In the genomic region with DNA sequence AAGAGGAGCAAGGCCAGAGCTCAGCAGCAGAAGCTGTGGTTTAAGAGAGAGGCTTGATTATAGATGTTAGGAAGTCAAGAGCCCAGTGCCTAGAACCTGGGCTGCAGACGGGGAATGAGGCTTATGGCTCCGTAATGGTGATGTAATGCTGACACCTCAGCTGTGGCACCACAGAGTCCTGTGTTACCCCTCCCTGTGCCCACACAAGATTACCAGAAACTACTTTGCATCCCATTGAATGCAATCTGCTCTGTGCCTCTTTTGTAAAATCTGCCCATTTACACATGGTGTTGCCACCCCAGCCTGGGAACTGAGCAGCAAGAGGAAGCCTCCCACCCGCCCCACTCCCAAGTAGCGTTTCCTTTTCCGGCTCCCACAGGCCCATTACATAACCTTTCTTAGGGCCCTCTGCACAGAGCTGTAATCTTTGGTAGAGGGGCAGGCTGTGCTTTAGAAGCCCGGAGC, we compare ENCODE assay signal across 1 cellular context.
A peak's percentile ranks its signal among the peaks of the same experiment; 100 is the strongest.
TF ChIP-seq lines count a peak whose summit lies in the region.

No MANE protein-coding gene starts in this region.

TF ChIP-seq in GM12878, 131 proteins besides CTCF, POLR2A, EP300 and RAD21:
- no peak for TF ChIP-seq TAF1 (IDR thresholded peaks at IDR 0.05; ENCODE audit: borderline replicate concordance, low read depth, low read length)
- TF ChIP-seq PML (IDR thresholded peaks at IDR 0.05; ENCODE audit: low read length), result no peak
- TF ChIP-seq RUNX3 (IDR thresholded peaks at IDR 0.05; ENCODE audit: low read length), result peak; percentile 24; the same call in 1 of the 2 replicates
- TF ChIP-seq GATAD2B (conservative IDR thresholded peaks at IDR 0.05; ENCODE audit: low read depth), result 0 out of 2 replicates have a peak, but pooled peaks have one; percentile 26
- peak; percentile 59; the same call in 1 of the 2 replicates for TF ChIP-seq ATF7 (IDR thresholded peaks at IDR 0.05; ENCODE audit: low read depth)
- no peak for TF ChIP-seq DPF2 (IDR thresholded peaks at IDR 0.05)
- 0 out of 2 replicates have a peak, but pooled peaks have one; percentile 31 for TF ChIP-seq GABPA (IDR thresholded peaks at IDR 0.05; ENCODE audit: low read depth)
- TF ChIP-seq, protein P1, sequence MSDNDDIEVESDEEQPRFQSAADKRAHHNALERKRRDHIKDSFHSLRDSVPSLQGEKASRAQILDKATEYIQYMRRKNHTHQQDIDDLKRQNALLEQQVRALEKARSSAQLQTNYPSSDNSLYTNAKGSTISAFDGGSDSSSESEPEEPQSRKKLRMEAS (IDR thresholded peaks at IDR 0.05; ENCODE audit: low read depth, low read length), result no peak
- peak; percentile 32; the same call in 1 of the 2 replicates for TF ChIP-seq CREM (IDR thresholded peaks at IDR 0.05; ENCODE audit: low read depth)
- TF ChIP-seq TCF7 (IDR thresholded peaks at IDR 0.05; ENCODE audit: borderline replicate concordance), result no peak
- no peak for TF ChIP-seq YY1 (IDR thresholded peaks at IDR 0.05; ENCODE audit: low read depth, low read length)
- TF ChIP-seq IRF5 (IDR thresholded peaks at IDR 0.05; ENCODE audit: borderline replicate concordance), result no peak
- TF ChIP-seq IKZF1 (conservative IDR thresholded peaks at IDR 0.05), result peak; percentile 14; the same call in 1 of the 2 replicates
- TF ChIP-seq, protein P2, sequence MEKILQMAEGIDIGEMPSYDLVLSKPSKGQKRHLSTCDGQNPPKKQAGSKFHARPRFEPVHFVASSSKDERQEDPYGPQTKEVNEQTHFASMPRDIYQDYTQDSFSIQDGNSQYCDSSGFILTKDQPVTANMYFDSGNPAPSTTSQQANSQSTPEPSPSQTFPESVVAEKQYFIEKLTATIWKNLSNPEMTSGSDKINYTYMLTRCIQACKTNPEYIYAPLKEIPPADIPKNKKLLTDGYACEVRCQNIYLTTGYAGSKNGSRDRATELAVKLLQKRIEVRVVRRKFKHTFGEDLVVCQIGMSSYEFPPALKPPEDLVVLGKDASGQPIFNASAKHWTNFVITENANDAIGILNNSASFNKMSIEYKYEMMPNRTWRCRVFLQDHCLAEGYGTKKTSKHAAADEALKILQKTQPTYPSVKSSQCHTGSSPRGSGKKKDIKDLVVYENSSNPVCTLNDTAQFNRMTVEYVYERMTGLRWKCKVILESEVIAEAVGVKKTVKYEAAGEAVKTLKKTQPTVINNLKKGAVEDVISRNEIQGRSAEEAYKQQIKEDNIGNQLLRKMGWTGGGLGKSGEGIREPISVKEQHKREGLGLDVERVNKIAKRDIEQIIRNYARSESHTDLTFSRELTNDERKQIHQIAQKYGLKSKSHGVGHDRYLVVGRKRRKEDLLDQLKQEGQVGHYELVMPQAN (conservative IDR thresholded peaks at IDR 0.05), result no peak
- TF ChIP-seq MTA2 (IDR thresholded peaks at IDR 0.05; ENCODE audit: low read depth), result no peak
- TF ChIP-seq MEF2A (IDR thresholded peaks at IDR 0.05; ENCODE audit: insufficient read depth, low read depth, low read length), result no peak
